Comparison of ENCODE assay signal across 31 cellular contexts in the genomic region with DNA sequence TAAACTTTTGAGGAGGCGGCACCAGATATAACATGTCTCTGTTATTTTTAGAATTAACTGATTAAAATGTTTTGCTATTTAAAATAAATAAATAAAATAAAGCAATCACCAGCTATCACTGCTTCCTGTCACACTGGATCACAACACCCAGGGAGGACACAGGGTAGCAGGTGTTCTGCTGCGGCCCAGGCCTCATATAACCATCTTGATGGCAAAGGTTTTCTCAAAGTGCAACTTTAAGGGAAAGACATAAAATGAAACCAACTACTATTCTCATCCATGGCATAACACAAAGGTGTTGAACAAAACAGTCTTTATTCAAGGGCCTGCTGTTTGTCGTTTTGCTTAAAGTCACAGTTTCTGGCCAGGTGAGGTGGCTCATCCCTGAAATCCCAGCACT.
"Had no signal": no experiment of that assay in that cellular context is flagged by ENCODE, and none has a peak within 500 bp of the region (broad histone marks: within the 10 kb centered on the region; RNA-seq: fewer than 3 reads in every experiment).

No MANE protein-coding gene starts in this region.

- H3K9me3 ChIP-seq: esophagus squamous epithelium, heart right ventricle, pancreas, right lobe of liver, suprapubic skin, thyroid gland had no signal

- FAIRE-seq: endometrium, pancreas had no signal

- DNase-seq: cerebellar nuclear complex; cortex of kidney; effector memory CD8-positive, alpha-beta T cell; erythroblast; esophagus squamous epithelium; foreskin melanocyte; glutamatergic neuron; hippocampal formation; immature natural killer cell; islet precursor cell; mammary epithelial cell; mesendoderm; midbrain; naive thymus-derived CD4-positive, alpha-beta T cell; retina; stimulated activated CD4-positive, alpha-beta T cell treated with anti-CD3 and anti-CD28 coated beads, Interleukin-12 subunit alpha, Interleukin-12 subunit beta, amount 100 ng/mL, for 4 hours; stimulated activated CD4-positive, alpha-beta T cell treated with anti-CD3 and anti-CD28 coated beads, Interleukin-1b, Interleukin-23, amount 100 ng/mL, for 48 hours; stimulated activated CD4-positive, alpha-beta T cell treated with anti-CD3 and anti-CD28 coated beads, Interleukin-4, amount 100 ng/mL, for 1 hour; stimulated activated CD8-positive, alpha-beta memory T cell treated with anti-CD3 and anti-CD28 coated beads, Interleukin-4, amount 100 ng/mL, for 48 hours; stimulated activated naive CD4-positive, alpha-beta T cell; stimulated activated naive CD8-positive, alpha-beta T cell treated with anti-CD3 and anti-CD28 coated beads, Interleukin-15, amount 100 ng/mL, for 72 hours; thyroid gland; trophoblast cell had no signal

- H3K4me3 ChIP-seq: esophagus squamous epithelium, heart right ventricle, neural progenitor cell, pancreas, right lobe of liver, smooth muscle cell, suprapubic skin, thyroid gland had no signal

- H3K27ac ChIP-seq: esophagus squamous epithelium, neural progenitor cell, pancreas, right lobe of liver, suprapubic skin, thyroid gland had no signal

- H3K4me1 ChIP-seq: esophagus squamous epithelium, neural progenitor cell, pancreas, right lobe of liver, suprapubic skin had no signal

- H3K36me3 ChIP-seq: heart right ventricle, neural progenitor cell, pancreas, right lobe of liver had no signal

- H3K27me3 ChIP-seq: esophagus squamous epithelium, heart right ventricle, neural progenitor cell, pancreas, right lobe of liver, suprapubic skin, thyroid gland had no signal

- ATAC-seq: effector memory CD8-positive, alpha-beta T cell; left lobe of liver; naive thymus-derived CD4-positive, alpha-beta T cell; pancreas; right lobe of liver; stimulated activated naive CD8-positive, alpha-beta T cell treated with anti-CD3 and anti-CD28 coated beads, Interleukin-15, amount 100 ng/mL, for 72 hours had no signal
